In genomic region chr20:50550531-50550930, GRCh38 we compare ENCODE assay signal across 23 cellular contexts. TPM values are rescaled to one million over a fixed set of nuclear protein-coding genes. Genes with fewer than 3 reads are reported as not detected.
A peak's percentile ranks its signal among the peaks of the same experiment; 100 is the strongest.
DNase-seq lines count a peak whose midpoint lies in the region; ATAC-seq and TF ChIP-seq lines count a peak whose summit lies in the region.
"Had no signal": no experiment of that assay in that cellular context is flagged by ENCODE, and none has a peak within 500 bp of the region (broad histone marks: within the 10 kb centered on the region; RNA-seq: fewer than 3 reads in every experiment).

No MANE protein-coding gene starts in this region.

- H3K27ac Mint-ChIP-seq in activated CD4-positive, alpha-beta T cell treated with anti-CD3 and anti-CD28 coated beads, Interleukin-2, amount 10 ng/mL, durations not matched to agents 24 days and 14 days = peak overlapping the region; percentile 17
- peak overlapping the region; percentile 21 for H3K27ac Mint-ChIP-seq in CD8-positive, alpha-beta T cell

- H3K4me2 ChIP-seq in PC-9 = no peak overlapping the region
- H3K4me2 ChIP-seq: BLaER1 had no signal

- H3K4me3 ChIP-seq in CD8-positive, alpha-beta T cell (ENCODE audit: low read depth, low read length) = no peak overlapping the region
- H3K4me3 ChIP-seq in PC-9 (no peak overlapping the region), lower lobe of right lung (no peak overlapping the region)
- H3K4me3 ChIP-seq: BLaER1, ovary, spleen, tibial artery had no signal

- ATAC-seq in CD8-positive, alpha-beta T cell = no peak
- peak; percentile 61 to 74 for ATAC-seq in lower lobe of right lung
- ATAC-seq: SK-N-SH treated with all-trans-retinoic acid at 6 μM for 48 hours, WTC11 had no signal

- H3K27me3 Mint-ChIP-seq in activated CD4-positive, alpha-beta T cell treated with anti-CD3 and anti-CD28 coated beads, Interleukin-2, amount 10 ng/mL, durations not matched to agents 24 days and 14 days = no peaks in the 10 kb centered on the region
- H3K27me3 Mint-ChIP-seq in CD8-positive, alpha-beta T cell (ENCODE audit: low read depth) = no peaks in the 10 kb centered on the region
- H3K27me3 Mint-ChIP-seq: naive B cell had no signal

- no peak for TF ChIP-seq CTCF in CD8-positive, alpha-beta T cell (IDR thresholded peaks at IDR 0.05)
- TF ChIP-seq CTCF in PC-9 (conservative IDR thresholded peaks at IDR 0.05) (no peak), lower lobe of right lung (IDR thresholded peaks at IDR 0.05) (no peak)

- H3K36me3 ChIP-seq in CD8-positive, alpha-beta T cell (ENCODE audit: insufficient read depth, low read length) = no peaks in the 10 kb centered on the region
- H3K36me3 ChIP-seq in PC-9 (ENCODE audit: low read depth) = 0 out of 2 replicates have a peak, but pooled peaks cover 10% of the 10 kb centered on the region
- peaks cover 9% of the 10 kb centered on the region for H3K36me3 ChIP-seq in lower lobe of right lung
- H3K36me3 ChIP-seq: ovary had no signal

- peaks cover 43% of the 10 kb centered on the region for H3K79me2 ChIP-seq in PC-9 (ENCODE audit: low read depth)

- peaks cover 27% of the 10 kb centered on the region for H3K4me1 ChIP-seq in CD8-positive, alpha-beta T cell (ENCODE audit: insufficient read depth, low read length)
- H3K4me1 ChIP-seq in PC-9 (replicated peaks; ENCODE audit: insufficient read depth) (no peaks in the 10 kb centered on the region), lower lobe of right lung (peaks cover 73% of the 10 kb centered on the region)
- H3K4me1 ChIP-seq: Caco-2 had no signal

- no peak overlapping the region for H2AFZ ChIP-seq in PC-9

- peaks cover 30% of the 10 kb centered on the region for H3K36me3 Mint-ChIP-seq in activated CD4-positive, alpha-beta T cell treated with anti-CD3 and anti-CD28 coated beads, Interleukin-2, amount 10 ng/mL, durations not matched to agents 24 days and 14 days (ENCODE audit: low read depth)
- H3K36me3 Mint-ChIP-seq in CD8-positive, alpha-beta T cell = peaks cover 34% of the 10 kb centered on the region
- H3K36me3 Mint-ChIP-seq: WTC11 had no signal

- H3K27ac ChIP-seq in CD8-positive, alpha-beta T cell (ENCODE audit: low read depth, low read length) = no peak overlapping the region
- H3K27ac ChIP-seq in PC-9 = peak overlapping the region; percentile 14; the same call in 1 of the 2 replicates
- no peak overlapping the region for H3K27ac ChIP-seq in lower lobe of right lung
- H3K27ac ChIP-seq: BLaER1, ovary, tibial artery had no signal

- CTCF ChIA-PET in CD8-positive, alpha-beta T cell (lab: Charles Lee) = interaction anchor here (0.7 to 1.5 kb wide), 4 partner anchors 20 to 46 kb away, joined by 3 read pairs; no protein-coding TSS in a partner anchor
- CTCF ChIA-PET in PC-9 (lab: Charles Lee) = interaction anchor here (0.6 to 0.9 kb wide), 2 partner anchors 11 to 87 kb away, joined by 3 to 13 read pairs; no protein-coding TSS in a partner anchor

- H4K20me1 ChIP-seq in PC-9 (ENCODE audit: insufficient read depth) = no peaks in the 10 kb centered on the region

- BruUV-seq in PC-9 (replicated peaks; lab: Mats Ljungman, UMichigan) = no TSS peak

- H3K9me3 ChIP-seq in CD8-positive, alpha-beta T cell (ENCODE audit: low read length) = no peaks in the 10 kb centered on the region
- H3K9me3 ChIP-seq in PC-9 (ENCODE audit: insufficient read depth, low read depth) (no peaks in the 10 kb centered on the region), lower lobe of right lung (no peaks in the 10 kb centered on the region)
- H3K9me3 ChIP-seq: ovary, spleen, tibial artery had no signal

- no peaks in the 10 kb centered on the region for H3K9me2 ChIP-seq in PC-9 (ENCODE audit: insufficient read depth)

- no peaks in the 10 kb centered on the region for H3K27me3 ChIP-seq in CD8-positive, alpha-beta T cell (ENCODE audit: insufficient read depth, low read length)
- H3K27me3 ChIP-seq in PC-9 (ENCODE audit: insufficient read depth, low read depth) (no peaks in the 10 kb centered on the region), lower lobe of right lung (ENCODE audit: low read depth) (no peaks in the 10 kb centered on the region)
- H3K27me3 ChIP-seq: BLaER1, ovary, spleen, tibial artery had no signal

- peaks cover 31% of the 10 kb centered on the region for H3K4me1 Mint-ChIP-seq in activated CD4-positive, alpha-beta T cell treated with anti-CD3 and anti-CD28 coated beads, Interleukin-2, amount 10 ng/mL, durations not matched to agents 24 days and 14 days
- peaks cover 46% of the 10 kb centered on the region for H3K4me1 Mint-ChIP-seq in CD8-positive, alpha-beta T cell (ENCODE audit: low read depth)

- H3K4me3 Mint-ChIP-seq in activated CD4-positive, alpha-beta T cell treated with anti-CD3 and anti-CD28 coated beads, Interleukin-2, amount 10 ng/mL, durations not matched to agents 24 days and 14 days = peak overlapping the region; percentile 5
- no peak overlapping the region for H3K4me3 Mint-ChIP-seq in CD8-positive, alpha-beta T cell
- H3K4me3 Mint-ChIP-seq: WTC11 had no signal

- POLR2A ChIA-PET in CD8-positive, alpha-beta T cell (lab: Charles Lee) = interaction anchor here (1.7 kb wide), 1 partner anchor 32 kb away, joined by 7 read pairs; no protein-coding TSS in a partner anchor
- POLR2A ChIA-PET in PC-9 (lab: Charles Lee; ENCODE audit: unreplicated experiment) = interaction anchor here (0.7 kb wide), 1 partner anchor 68 kb away, joined by 6 read pairs; no protein-coding TSS in a partner anchor

- no peaks in the 10 kb centered on the region for H3K9me3 Mint-ChIP-seq in activated CD4-positive, alpha-beta T cell treated with anti-CD3 and anti-CD28 coated beads, Interleukin-2, amount 10 ng/mL, durations not matched to agents 24 days and 14 days
- H3K9me3 Mint-ChIP-seq in CD8-positive, alpha-beta T cell = no peaks in the 10 kb centered on the region
- H3K9me3 Mint-ChIP-seq: naive B cell, WTC11 had no signal

- intact Hi-C loops in activated CD4-positive, alpha-beta T cell treated with anti-CD3 and anti-CD28 coated beads, Interleukin-2, amount 10 ng/mL, durations not matched to agents 24 days and 14 days (cut with micrococcal nuclease) = no loop called here
- intact Hi-C loops in CD8-positive, alpha-beta T cell (cut with DNase I, micrococcal nuclease) = no loop called here
- intact Hi-C loops in PC-9 (cut with micrococcal nuclease; ENCODE audit: unreplicated experiment) (loop anchor here (10.0 kb wide), 1 partner anchor 1856 kb away; no protein-coding TSS in a partner anchor), lower lobe of right lung (cut with DNase I) (no loop called here)

- no peak for DNase-seq in activated CD4-positive, alpha-beta T cell treated with anti-CD3 and anti-CD28 coated beads, Interleukin-2, amount 10 ng/mL, durations not matched to agents 24 days and 14 days
- DNase-seq in activated CD4-positive, alpha-beta T cell treated with anti-CD3 and anti-CD28 coated beads for 1 hour = no peak
- DNase-seq in CD8-positive, alpha-beta T cell = no peak
- DNase-seq in PC-9 (no peak), lower lobe of right lung (no peak), ecto neural progenitor cell (ENCODE audit: low spot score) (no peak), NCI-H69 (lab: John Stamatoyannopoulos, UW) (no peak), NCI-H524 (lab: John Stamatoyannopoulos, UW) (no peak)
- DNase-seq: amygdala; Caco-2; cortex of kidney; naive B cell; NCI-H1092; NCI-H446 treated with DMSO at 0.1 percent for 48 hours; ovary; RPMI8226; spleen; stimulated activated CD4-positive, alpha-beta T cell treated with anti-CD3 and anti-CD28 coated beads, Interleukin-4, amount 100 ng/mL, for 1 hour; stimulated activated naive CD4-positive, alpha-beta T cell treated with Interleukin-2 at 50 U/mL for 16 hours; tibial artery had no signal

- peaks cover 11% of the 10 kb centered on the region; the same call in 1 of the 2 replicates for H3F3A ChIP-seq in PC-9 (ENCODE audit: insufficient read depth, low read depth)

RNA-seq across cellular contexts. Expression of gene PTPN1, which starts 40.3 kb away (rescaled TPM):
- total RNA-seq in activated CD4-positive, alpha-beta T cell treated with anti-CD3 and anti-CD28 coated beads, Interleukin-2, amount 10 ng/mL, durations not matched to agents 24 days and 14 days = 61.4 and 62.9 TPM in 2 replicates
- 10 to 100 TPM; 96.0 to 97.5 TPM for total RNA-seq in CD8-positive, alpha-beta T cell
- total RNA-seq in PC-9 (2021) (46.3 and 59.8 TPM in 2 replicates), lower lobe of right lung (78.2 TPM)
